ENCODE assay signal across 12 cellular contexts in the genomic region with DNA sequence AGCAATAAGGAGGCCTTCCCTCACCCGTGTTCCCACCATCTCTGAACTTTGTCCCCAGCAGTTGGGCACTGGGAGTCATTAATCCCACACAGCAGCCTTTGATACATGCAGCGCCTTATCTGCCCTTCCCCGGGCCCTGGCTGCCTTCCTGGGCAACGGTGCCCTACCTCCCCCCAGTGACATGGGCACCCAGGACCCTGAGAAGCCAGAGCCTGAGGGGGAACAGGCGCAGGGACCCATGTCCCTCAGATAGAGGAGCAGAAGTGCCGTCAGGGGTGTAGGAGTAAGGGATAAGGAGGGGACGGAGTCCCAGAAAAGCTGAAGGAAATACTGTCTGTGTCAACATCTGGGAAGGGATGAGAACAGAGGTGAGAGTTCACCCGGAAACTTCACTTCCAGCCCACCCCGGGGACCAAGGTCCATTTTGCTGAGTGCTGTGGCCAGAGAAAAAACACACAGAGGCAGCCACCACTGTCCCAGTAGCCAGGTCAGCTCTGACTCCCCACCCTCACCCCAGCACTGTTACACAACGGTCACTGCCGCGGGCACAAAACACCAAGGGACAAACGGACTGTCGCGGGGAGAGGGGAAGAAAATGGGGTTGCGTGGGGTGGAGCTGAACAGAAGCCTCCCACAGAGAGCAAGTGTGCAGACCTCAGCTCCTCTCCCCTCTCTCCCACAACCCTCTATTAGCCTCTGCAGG. TPM values are rescaled to one million over a fixed set of nuclear protein-coding genes. Genes with fewer than 3 reads are reported as not detected.
DNase-seq lines count a peak whose midpoint lies in the region; ATAC-seq, FAIRE-seq and TF ChIP-seq lines count a peak whose summit lies in the region.
"Had no signal": no experiment of that assay in that cellular context is flagged by ENCODE, and none has a peak within 500 bp of the region (broad histone marks: within the 10 kb centered on the region; RNA-seq: fewer than 3 reads in every experiment).

No MANE protein-coding gene starts in this region.

- ATAC-seq in K562 (no peak), HG03045 (IDR thresholded peaks at IDR 0.05; ENCODE audit: unreplicated experiment) (no peak)

- H3K9me1 ChIP-seq in K562 (ENCODE audit: control insufficient read depth, insufficient read depth, low read length), result no peaks in the 10 kb centered on the region

- intact Hi-C loops in K562 (cut with micrococcal nuclease) (no loop called here), kidney (cut with DNase I) (no loop called here), sigmoid colon (cut with DNase I) (no loop called here), A673 (cut with micrococcal nuclease; ENCODE audit: unreplicated experiment) (no loop called here)

- peaks cover 26 to 62% of the 10 kb centered on the region in 2 experiments for H3K27me3 ChIP-seq in K562 (ENCODE audit: control insufficient read depth in 2 of 2, insufficient read depth in 2 of 2, low read length in 2 of 2)
- H3K27me3 ChIP-seq in sigmoid colon, result peaks cover 22 to 72% (median 44%) of the 10 kb centered on the region in 3 donors
- H3K27me3 ChIP-seq in A673 (replicated peaks; ENCODE audit: insufficient read depth, low read depth, low read length, poor library complexity), result peaks cover 48% of the 10 kb centered on the region

- POLR2A ChIA-PET in HEK293 (lab: Yijun Ruan, JAX) (interaction anchor here (1.2 kb wide), 1 partner anchor 17 kb away, joined by 4 read pairs; no protein-coding TSS in a partner anchor), K562 (lab: Yijun Ruan, JAX) (interaction anchor here (0.5 kb wide), 1 partner anchor 49 kb away, joined by 3 read pairs; a partner anchor contains a TSS), A673 (lab: Charles Lee; ENCODE audit: low non-redundant PET) (no interaction called here)

- no peak overlapping the region for H3K4me2 ChIP-seq in K562 (ENCODE audit: insufficient read depth, low read length)

- TF ChIP-seq CTCF in HEK293 (tag by site-specific recombination; IDR thresholded peaks at IDR 0.05), result no peak
- no peak for TF ChIP-seq CTCF in K562 (IDR thresholded peaks at IDR 0.05 in 2 of 3, conservative IDR thresholded peaks at IDR 0.05 in 1 of 3; ENCODE audit: insufficient read depth in 2 of 3, low read depth in 1 of 3, low read length in 3 of 3)
- no peak for TF ChIP-seq CTCF in kidney (IDR thresholded peaks at IDR 0.05; ENCODE audit: borderline replicate concordance, extremely low read depth, insufficient read depth)
- TF ChIP-seq CTCF in sigmoid colon (IDR thresholded peaks at IDR 0.05), result no peak
- no peak for TF ChIP-seq CTCF in A673 (conservative IDR thresholded peaks at IDR 0.05; ENCODE audit: low read depth, low read length)

- TF ChIP-seq EP300 in K562 (IDR thresholded peaks at IDR 0.05; ENCODE audit: low read length), result no peak
- TF ChIP-seq EP300 in sigmoid colon (IDR thresholded peaks at IDR 0.05), result no peak

- H4K20me1 ChIP-seq in K562 (replicated peaks; ENCODE audit: control insufficient read depth, insufficient read depth, low read length), result peaks cover 40% of the 10 kb centered on the region; the same call in 1 of the 2 replicates

- no peak overlapping the region for H3K4me3 ChIP-seq in HEK293 (ENCODE audit: low read depth, low read length)
- H3K4me3 ChIP-seq in K562, result no peak overlapping the region
- H3K4me3 ChIP-seq in kidney (ENCODE audit: low read length in 2 of 2), result peak overlapping the region; percentile 54 to 82
- H3K4me3 ChIP-seq in sigmoid colon, result peak overlapping the region in 2 of 4 donors; percentile 64 to 67
- no peak overlapping the region for H3K4me3 ChIP-seq in A673 (ENCODE audit: low read depth, low read length, poor library complexity, severe bottlenecking)

- 19% methylated on average over 15 of the region's 16 CpGs for WGBS in K562 (ENCODE audit: insufficient coverage, low coverage, missing lambda C conversion rate)
- 11 to 50% methylated on average over 16 of the region's 16 CpGs for WGBS in sigmoid colon, 2 donors

- TF ChIP-seq RAD21 in K562 (CRISPR knock-in tag; conservative IDR thresholded peaks at IDR 0.05 in 1 of 2, IDR thresholded peaks at IDR 0.05 in 1 of 2), result no peak

- H3K79me2 ChIP-seq in K562 (ENCODE audit: control insufficient read depth, insufficient read depth, low read length), result no peaks in the 10 kb centered on the region

- H3K9me3 ChIP-seq in HEK293 (ENCODE audit: control insufficient read depth, insufficient read depth, low read depth, low read length), result no peaks in the 10 kb centered on the region
- H3K9me3 ChIP-seq in K562 (replicated peaks; ENCODE audit: control insufficient read depth, insufficient read depth, low read depth, low read length), result no peaks in the 10 kb centered on the region
- no peaks in the 10 kb centered on the region for H3K9me3 ChIP-seq in kidney (ENCODE audit: control insufficient read depth in 1 of 2, low read length in 2 of 2)
- no peaks in the 10 kb centered on the region for H3K9me3 ChIP-seq in sigmoid colon
- no peaks in the 10 kb centered on the region for H3K9me3 ChIP-seq in A673 (ENCODE audit: low read depth, low read length, poor library complexity, severe bottlenecking)

- H3K9ac ChIP-seq in K562 (ENCODE audit: insufficient read depth in 1 of 2, low read depth in 2 of 2, low read length in 2 of 2), result peak overlapping the region in 1 of 2 experiments; percentile 77; a peak in 2 of 4 replicates
- H3K9ac ChIP-seq in kidney (ENCODE audit: low read length in 2 of 2), result peak overlapping the region; percentile 70 to 71

- DNase-seq in K562 (ENCODE audit: extremely low read depth in 1 of 4, low spot score in 3 of 4), result no peak
- no peak for DNase-seq in kidney
- no peak for DNase-seq in sigmoid colon
- DNase-seq in midbrain (lab: John Stamatoyannopoulos, UW), result no peak
- DNase-seq in cerebellar cortex (ENCODE audit: low spot score), result no peak
- DNase-seq in A673 (ENCODE audit: low spot score), result no peak
- DNase-seq: activated CD4-positive, CD25-positive, alpha-beta regulatory T cell; activated effector memory CD4-positive, alpha-beta T cell treated with anti-CD3 and anti-CD28 coated beads, Interleukin-2, amount 50 U/mL, for 16 hours; CD4-positive, alpha-beta T cell; foreskin melanocyte had no signal

- no peak overlapping the region for H3K27ac ChIP-seq in HEK293 (ENCODE audit: extremely low read depth, low read depth, low read length)
- no peak overlapping the region for H3K27ac ChIP-seq in K562 (ENCODE audit: extremely low read depth, low read depth, low read length)
- peak overlapping the region; percentile 75 to 88 for H3K27ac ChIP-seq in kidney (ENCODE audit: low read depth in 2 of 2, low read length in 2 of 2)
- peak overlapping the region; percentile 37 to 79 (median 65) for H3K27ac ChIP-seq in sigmoid colon
- H3K27ac ChIP-seq in A673 (ENCODE audit: low read depth, low read length, poor library complexity, severe bottlenecking), result no peak overlapping the region

- CTCF ChIA-PET in HEK293 (lab: Yijun Ruan, JAX) (interaction anchor here (1.0 to 10.1 kb wide), 2 partner anchors 173 to 182 kb away, joined by 3 to 87 read pairs; no protein-coding TSS in a partner anchor), K562 (lab: Yijun Ruan, JAX; ENCODE audit: low intra/inter-chr PET ratio) (no interaction called here), A673 (lab: Charles Lee) (interaction anchor here (0.6 kb wide), 1 partner anchor 117 kb away, joined by 3 read pairs; no protein-coding TSS in a partner anchor)

- H3K36me3 ChIP-seq in HEK293 (ENCODE audit: control insufficient read depth in 2 of 2, insufficient read depth in 1 of 2, low read length in 2 of 2), result no peaks in the 10 kb centered on the region
- H3K36me3 ChIP-seq in K562 (ENCODE audit: control insufficient read depth, insufficient read depth, low read length), result no peaks in the 10 kb centered on the region
- H3K36me3 ChIP-seq in kidney (ENCODE audit: control insufficient read depth in 1 of 2, insufficient read depth in 2 of 2, low read length in 2 of 2), result peaks cover 0 to 3% of the 10 kb centered on the region in 2 donors
- no peaks in the 10 kb centered on the region for H3K36me3 ChIP-seq in sigmoid colon
- H3K36me3 ChIP-seq in A673 (ENCODE audit: insufficient read depth, low read length, poor library complexity, severe bottlenecking), result no peaks in the 10 kb centered on the region

- no peak overlapping the region for H2AFZ ChIP-seq in K562 (ENCODE audit: low read depth, low read length)

- no TSS peak for BruUV-seq in K562 (replicated peaks; lab: Mats Ljungman, UMichigan)
- BruUV-seq in A673 (replicated peaks; lab: Mats Ljungman, UMichigan), result no TSS peak

- no peak for TF ChIP-seq POLR2A in K562 (conservative IDR thresholded peaks at IDR 0.05)
- TF ChIP-seq POLR2A in sigmoid colon (IDR thresholded peaks at IDR 0.05), result peak in 1 of 2 donors; percentile 32

- in situ Hi-C loops in K562 (cut with MboI), result no loop called here

- FAIRE-seq in K562 (lab: Jason Lieb, UNC), result peak; percentile 35
- FAIRE-seq in kidney (lab: Jason Lieb, UNC), result no peak

- H3K4me1 ChIP-seq in HEK293 (ENCODE audit: control insufficient read depth, insufficient read depth, low read length), result peaks cover 8% of the 10 kb centered on the region
- peaks cover 30 to 46% of the 10 kb centered on the region in 2 experiments; a peak in 4 of 5 replicates for H3K4me1 ChIP-seq in K562 (replicated peaks in 1 of 2; ENCODE audit: control insufficient read depth in 2 of 2, insufficient read depth in 2 of 2, low read length in 2 of 2)
- peaks cover 29 to 58% of the 10 kb centered on the region in 2 donors for H3K4me1 ChIP-seq in kidney (ENCODE audit: control insufficient read depth in 1 of 2, insufficient read depth in 1 of 2, low read depth in 1 of 2, low read length in 2 of 2)
- H3K4me1 ChIP-seq in sigmoid colon, result peaks cover 0 to 37% (median 36%) of the 10 kb centered on the region in 4 donors
- peaks cover 24% of the 10 kb centered on the region for H3K4me1 ChIP-seq in A673 (ENCODE audit: insufficient read depth, low read length, poor library complexity, severe bottlenecking)

RNA-seq across cellular contexts. Expression of a gene that starts 3.8 kb away (rescaled TPM):
- 3.9 and 10.2 TPM in 2 replicates for total RNA-seq in K562 (2011; cell fraction: chromatin; rRNA removed; ENCODE audit: low replicate concordance)
- 12.1 and 13.5 TPM in 2 replicates for total RNA-seq in K562 (2011; cell fraction: nucleolus; rRNA removed)
- 6.8 and 8.7 TPM in 2 replicates for total RNA-seq in K562 (2011; cell fraction: nucleoplasm; rRNA removed)
- total RNA-seq in K562 (2014; rRNA removed) (3.3 and 3.6 TPM in 2 replicates), K562 (2014; rRNA removed; fragmentation: Illumina TruSeq; extraction: Trizol) (0.77 and 1.1 TPM in 2 replicates), K562 (2015; rRNA removed; fragmentation: Illumina TruSeq; extraction: Trizol) (0.80 and 1.1 TPM in 2 replicates), K562 (2021) (3.2 and 3.6 TPM in 2 replicates), kidney (147 TPM), sigmoid colon (10 to 100 TPM in 3 of 4 donors, 1 to 10 TPM in 1; 8.6 to 19.4 (median 13.4) TPM), A673 (2021) (0.45 and 0.61 TPM in 2 replicates)
- polyA plus RNA-seq in K562 (2011; rRNA removed) (1.1 and 2.3 TPM in 2 replicates), K562 (2014; fragmentation: Illumina TruSeq; extraction: Trizol) (2.2 and 2.3 TPM in 2 replicates), K562 (2014; fragmentation: Nextera tagmentation; extraction: Ambion mirVana) (under 1 TPM in 1 of 2 experiments, not detected in 1; 0.11 TPM), K562 (2014; rRNA removed) (1.4 and 1.6 TPM in 2 replicates), kidney (ENCODE audit: insufficient read depth, low read depth, low replicate concordance) (37.3 TPM), sigmoid colon (10 to 100 TPM in 2 of 3 donors, 1 to 10 TPM in 1; 9.0 to 47.2 (median 11.8) TPM)
- 1.9 and 4.1 TPM in 2 replicates for polyA plus RNA-seq in K562 (2011; cell fraction: cytosol; rRNA removed)
- polyA plus RNA-seq in K562 (2011; cell fraction: nucleus; rRNA removed), result 0.95 and 3.6 TPM in 2 replicates
- 1.5 and 1.6 TPM in 2 replicates for polyA plus RNA-seq in K562 (2012)
- polyA minus RNA-seq in K562 (2011; rRNA and poly(A)+ RNA removed), result 2.4 and 11.1 TPM in 2 replicates
- 2.3 and 6.8 TPM in 2 replicates for polyA minus RNA-seq in K562 (2011; cell fraction: cytosol; rRNA and poly(A)+ RNA removed)
- 1.6 and 2.2 TPM in 2 replicates for polyA minus RNA-seq in K562 (2011; cell fraction: nucleus; rRNA and poly(A)+ RNA removed)

RNA-seq across cellular contexts. Expression of a gene that starts 49.3 kb away (rescaled TPM):
- total RNA-seq in K562 (2011; cell fraction: chromatin; rRNA removed; ENCODE audit: low replicate concordance), result 104 and 158 TPM in 2 replicates
- 66.7 and 84.5 TPM in 2 replicates for total RNA-seq in K562 (2011; cell fraction: nucleolus; rRNA removed)
- total RNA-seq in K562 (2011; cell fraction: nucleoplasm; rRNA removed), result 76.9 and 103 TPM in 2 replicates
- 48.5 and 49.8 TPM in 2 replicates for total RNA-seq in K562 (2014; rRNA removed)
- total RNA-seq in K562 (2014; rRNA removed; fragmentation: Illumina TruSeq; extraction: Trizol), result 29.2 and 34.0 TPM in 2 replicates
- total RNA-seq in K562 (2015; rRNA removed; fragmentation: Illumina TruSeq; extraction: Trizol), result 42.6 and 51.5 TPM in 2 replicates
- 64.7 and 68.8 TPM in 2 replicates for total RNA-seq in K562 (2021)
- 73.0 and 100.0 TPM in 2 replicates for polyA plus RNA-seq in K562 (2011; rRNA removed)
- 72.9 and 97.6 TPM in 2 replicates for polyA plus RNA-seq in K562 (2011; cell fraction: cytosol; rRNA removed)
- 309 and 379 TPM in 2 replicates for polyA plus RNA-seq in K562 (2011; cell fraction: nucleus; rRNA removed)
- 49.1 and 105 TPM in 2 replicates for polyA plus RNA-seq in K562 (2012)
- 62.7 and 65.1 TPM in 2 replicates for polyA plus RNA-seq in K562 (2014; fragmentation: Illumina TruSeq; extraction: Trizol)
- polyA plus RNA-seq in K562 (2014; fragmentation: Nextera tagmentation; extraction: Ambion mirVana), result 10 to 100 TPM; 16.6 to 37.6 TPM
- 66.3 and 74.4 TPM in 2 replicates for polyA plus RNA-seq in K562 (2014; rRNA removed)
- polyA minus RNA-seq in K562 (2011; rRNA and poly(A)+ RNA removed), result 30.3 and 39.6 TPM in 2 replicates
- 32.1 and 33.3 TPM in 2 replicates for polyA minus RNA-seq in K562 (2011; cell fraction: cytosol; rRNA and poly(A)+ RNA removed)
- 47.8 and 79.8 TPM in 2 replicates for polyA minus RNA-seq in K562 (2011; cell fraction: nucleus; rRNA and poly(A)+ RNA removed)
- 82.3 TPM for total RNA-seq in kidney
- 67.7 TPM for polyA plus RNA-seq in kidney (ENCODE audit: insufficient read depth, low read depth, low replicate concordance)
- total RNA-seq in sigmoid colon, result 10 to 100 TPM; 47.7 to 88.3 (median 69.1) TPM
- polyA plus RNA-seq in sigmoid colon, result 10 to 100 TPM; 34.2 to 52.6 (median 41.2) TPM
- 35.1 and 40.1 TPM in 2 replicates for total RNA-seq in A673 (2021)

Comparison
In these comparisons a context has a peak if more than half of its experiments do, and no peak if none do; other contexts are left out.
1. H3K27ac ChIP-seq: peak in kidney (2 of 2) and sigmoid colon (4 of 4); none in HEK293 (single experiment), K562 (single experiment) and A673 (single experiment).
2. H3K4me3 ChIP-seq: peak in kidney (2 of 2); none in HEK293 (single experiment), K562 (single experiment) and A673 (single experiment).